In genomic region chrX:84170931-84171330, GRCh38 we compare ENCODE assay signal across 19 cellular contexts. TPM values are rescaled to one million over a fixed set of nuclear protein-coding genes. Genes with fewer than 3 reads are reported as not detected.
"Had no signal": no experiment of that assay in that cellular context is flagged by ENCODE, and none has a peak within 500 bp of the region (broad histone marks: within the 10 kb centered on the region; RNA-seq: fewer than 3 reads in every experiment).

No MANE protein-coding gene starts in this region.

- DNase-seq: dermis blood vessel endothelial cell; effector memory CD4-positive, alpha-beta T cell; hypothalamus; immature natural killer cell; islet precursor cell; kidney glomerular epithelial cell; left ventricle myocardium superior; lower lobe of right lung; naive thymus-derived CD4-positive, alpha-beta T cell; nephron progenitor cell; nucleus accumbens; spleen; stimulated activated naive B cell treated with anti-CD40 and anti-IgM and Interleukin-4, amounts not matched to agents 10 μg/mL and 1 μg/mL and 100 μg/mL, for 72 hours; upper lobe of left lung; uterus had no signal

- H3K27me3 Mint-ChIP-seq: stimulated activated naive B cell treated with anti-CD40 and anti-IgM and Interleukin-4, amounts not matched to agents 10 μg/mL and 1 μg/mL and 100 μg/mL, for 72 hours; stimulated activated naive CD8-positive, alpha-beta T cell treated with anti-CD3 and anti-CD28 coated beads, Interleukin-15, Interleukin-2, amounts not matched to agents 100 ng/mL and 50 ng/mL, for 24 hours had no signal

- H3K4me3 Mint-ChIP-seq: immature natural killer cell; naive thymus-derived CD4-positive, alpha-beta T cell; nephron progenitor cell; stimulated activated naive B cell treated with anti-CD40 and anti-IgM and Interleukin-4, amounts not matched to agents 10 μg/mL and 1 μg/mL and 100 μg/mL, for 72 hours; stimulated activated naive CD8-positive, alpha-beta T cell treated with anti-CD3 and anti-CD28 coated beads, Interleukin-15, Interleukin-2, amounts not matched to agents 100 ng/mL and 50 ng/mL, for 24 hours had no signal

- H3K4me1 Mint-ChIP-seq: immature natural killer cell; naive thymus-derived CD4-positive, alpha-beta T cell; nephron progenitor cell; stimulated activated naive B cell treated with anti-CD40 and anti-IgM and Interleukin-4, amounts not matched to agents 10 μg/mL and 1 μg/mL and 100 μg/mL, for 72 hours had no signal

- FAIRE-seq: endothelial cell of umbilical vein, frontal cortex had no signal

- ATAC-seq: left ventricle myocardium superior; lower lobe of right lung; naive thymus-derived CD4-positive, alpha-beta T cell; sciatic nerve; stimulated activated naive B cell treated with anti-CD40 and anti-IgM and Interleukin-4, amounts not matched to agents 10 μg/mL and 1 μg/mL and 100 μg/mL, for 72 hours had no signal

- H3K36me3 Mint-ChIP-seq: immature natural killer cell; naive thymus-derived CD4-positive, alpha-beta T cell; stimulated activated naive B cell treated with anti-CD40 and anti-IgM and Interleukin-4, amounts not matched to agents 10 μg/mL and 1 μg/mL and 100 μg/mL, for 72 hours had no signal

- H3K27ac Mint-ChIP-seq: immature natural killer cell; naive thymus-derived CD4-positive, alpha-beta T cell; nephron progenitor cell; stimulated activated naive B cell treated with anti-CD40 and anti-IgM and Interleukin-4, amounts not matched to agents 10 μg/mL and 1 μg/mL and 100 μg/mL, for 72 hours; stimulated activated naive CD8-positive, alpha-beta T cell treated with anti-CD3 and anti-CD28 coated beads, Interleukin-15, Interleukin-2, amounts not matched to agents 100 ng/mL and 50 ng/mL, for 24 hours had no signal

- H3K9me3 Mint-ChIP-seq: stimulated activated naive B cell treated with anti-CD40 and anti-IgM and Interleukin-4, amounts not matched to agents 10 μg/mL and 1 μg/mL and 100 μg/mL, for 72 hours; stimulated activated naive CD8-positive, alpha-beta T cell treated with anti-CD3 and anti-CD28 coated beads, Interleukin-15, Interleukin-2, amounts not matched to agents 100 ng/mL and 50 ng/mL, for 24 hours had no signal

RNA-seq across cellular contexts. Expression of gene RPS6KA6, which starts 17.1 kb away (rescaled TPM):
- polyA plus RNA-seq: immature natural killer cell; naive thymus-derived CD4-positive, alpha-beta T cell had no signal
